Comparison of ENCODE assay signal across 12 cellular contexts in genomic region chr13:46630419-46631183, GRCh38.
A peak's percentile ranks its signal among the peaks of the same experiment; 100 is the strongest.
DNase-seq lines count a peak whose midpoint lies in the region; ATAC-seq, FAIRE-seq and TF ChIP-seq lines count a peak whose summit lies in the region.
"Had no signal": no experiment of that assay in that cellular context is flagged by ENCODE, and none has a peak within 500 bp of the region (broad histone marks: within the 10 kb centered on the region; RNA-seq: fewer than 3 reads in every experiment).

No MANE protein-coding gene starts in this region.

- ATAC-seq in SK-N-SH treated with all-trans-retinoic acid at 6 μM for 48 hours (peak; percentile 25; the same call in 2 of the 3 replicates), left lung (peak; percentile 33), GM19351 (IDR thresholded peaks at IDR 0.05; ENCODE audit: unreplicated experiment) (no peak), HG02981 (IDR thresholded peaks at IDR 0.05; ENCODE audit: unreplicated experiment) (no peak)
- ATAC-seq: gastrocnemius medialis had no signal

- intact Hi-C loops in left lung (cut with DNase I): no loop called here

- no peak for TF ChIP-seq POLR2A in GM12891 (IDR thresholded peaks at IDR 0.05; ENCODE audit: low read depth, low read length)

- H3K4me1 ChIP-seq in BE2C: peaks cover 55% of the 10 kb centered on the region
- peaks cover 0 to 36% of the 10 kb centered on the region in 2 donors for H3K4me1 ChIP-seq in left lung

- no peak for TF ChIP-seq CTCF in BE2C (IDR thresholded peaks at IDR 0.05; ENCODE audit: low read depth, low read length)
- TF ChIP-seq CTCF in left lung (IDR thresholded peaks at IDR 0.05): no peak

- peak overlapping the region; percentile 23 for H3K4me3 ChIP-seq in BE2C (ENCODE audit: low read depth, low read length)
- H3K4me3 ChIP-seq in left lung: no peak overlapping the region
- H3K4me3 ChIP-seq: coronary artery, gastrocnemius medialis had no signal

- no peaks in the 10 kb centered on the region for H3K9me3 ChIP-seq in BE2C
- H3K9me3 ChIP-seq in left lung: no peaks in the 10 kb centered on the region
- H3K9me3 ChIP-seq: gastrocnemius medialis had no signal

- no peaks in the 10 kb centered on the region for H3K36me3 ChIP-seq in BE2C
- no peaks in the 10 kb centered on the region for H3K36me3 ChIP-seq in left lung
- H3K36me3 ChIP-seq: gastrocnemius medialis had no signal

- FAIRE-seq in GM12891 (lab: Jason Lieb, UNC): peak; percentile 47

- H3K27ac ChIP-seq in left lung: peak overlapping the region; percentile 1 to 3
- no peak overlapping the region for H3K27ac ChIP-seq in substantia nigra (ENCODE audit: low read depth, low read length, poor library complexity, severe bottlenecking)
- H3K27ac ChIP-seq: coronary artery had no signal

- DNase-seq in BE2C (no peak), GM12891 (ENCODE audit: insufficient read length, low spot score) (no peak), left lung (no peak), NK-92 (lab: John Stamatoyannopoulos, UW; ENCODE audit: unreplicated experiment) (no peak), substantia nigra (lab: John Stamatoyannopoulos, UW) (no peak)
- DNase-seq: gastrocnemius medialis, NCI-H1092 treated with DMSO at 0.1 percent for 48 hours, T-helper 1 cell had no signal

- H3K27me3 ChIP-seq in BE2C (no peaks in the 10 kb centered on the region), left lung (no peaks in the 10 kb centered on the region)
- H3K27me3 ChIP-seq: gastrocnemius medialis had no signal

TF ChIP-seq in GM12891, 5 proteins besides CTCF, POLR2A, EP300 and RAD21:
- TF ChIP-seq POLR2AphosphoS5 (IDR thresholded peaks at IDR 0.05; ENCODE audit: low read depth, low read length) (no peak), SPI1 (IDR thresholded peaks at IDR 0.05; ENCODE audit: low read depth, low read length) (no peak), TAF1 (IDR thresholded peaks at IDR 0.05; ENCODE audit: low read depth, low read length) (no peak), PAX5 (IDR thresholded peaks at IDR 0.05; ENCODE audit: insufficient read depth, low read length, severe bottlenecking) (no peak), POU2F2 (IDR thresholded peaks at IDR 0.05; ENCODE audit: low read depth, low read length) (no peak)

TF ChIP-seq in SK-N-SH treated with all-trans-retinoic acid at 6 μM for 48 hours, 23 proteins besides CTCF, POLR2A, EP300 and RAD21:
- TF ChIP-seq BACH2 (CRISPR knock-in tag; IDR thresholded peaks at IDR 0.05; ENCODE audit: borderline replicate concordance) (no peak), ZNF8 (CRISPR knock-in tag; IDR thresholded peaks at IDR 0.05) (no peak), TSHZ2 (CRISPR knock-in tag; IDR thresholded peaks at IDR 0.05) (no peak), ZNF565 (CRISPR knock-in tag; conservative IDR thresholded peaks at IDR 0.05; ENCODE audit: low read depth) (no peak), ESRRG (CRISPR knock-in tag; IDR thresholded peaks at IDR 0.05) (no peak), TOX (CRISPR knock-in tag; IDR thresholded peaks at IDR 0.05; ENCODE audit: borderline replicate concordance) (no peak), OSR1 (CRISPR knock-in tag; IDR thresholded peaks at IDR 0.05) (no peak), PPARA (CRISPR knock-in tag; IDR thresholded peaks at IDR 0.05; ENCODE audit: borderline replicate concordance) (no peak), PATZ1 (CRISPR knock-in tag; IDR thresholded peaks at IDR 0.05; ENCODE audit: borderline replicate concordance) (no peak), RARB (CRISPR knock-in tag; IDR thresholded peaks at IDR 0.05) (no peak), ARNTL (CRISPR knock-in tag; IDR thresholded peaks at IDR 0.05; ENCODE audit: borderline replicate concordance, low read depth) (no peak), GLIS3 (CRISPR knock-in tag; IDR thresholded peaks at IDR 0.05) (no peak), CSRNP3 (CRISPR knock-in tag; IDR thresholded peaks at IDR 0.05) (no peak), ZFP30 (CRISPR knock-in tag; IDR thresholded peaks at IDR 0.05) (no peak), ISL1 (CRISPR knock-in tag; IDR thresholded peaks at IDR 0.05) (no peak), TCF4 (CRISPR knock-in tag; IDR thresholded peaks at IDR 0.05; ENCODE audit: borderline replicate concordance) (no peak), ZC3H10 (CRISPR knock-in tag; IDR thresholded peaks at IDR 0.05) (no peak), ZNF70 (CRISPR knock-in tag; IDR thresholded peaks at IDR 0.05) (no peak), SNAI2 (CRISPR knock-in tag; IDR thresholded peaks at IDR 0.05) (no peak), CREB5 (CRISPR knock-in tag; IDR thresholded peaks at IDR 0.05; ENCODE audit: low read depth) (no peak)

Comparison
In these comparisons a context has a peak if more than half of its experiments do, and no peak if none do; other contexts are left out.
1. ATAC-seq: peak in SK-N-SH treated with all-trans-retinoic acid at 6 μM for 48 hours (single experiment) and left lung (single experiment); none in GM19351 (single experiment) and HG02981 (single experiment).